8 cellular contexts compared by ENCODE assay signal in genomic region chr3:12994357-12994606, GRCh38.
DNase-seq lines count a peak whose midpoint lies in the region; ATAC-seq and TF ChIP-seq lines count a peak whose summit lies in the region.

No MANE protein-coding gene starts in this region.

- H3K27ac ChIP-seq in DOHH2 (ENCODE audit: low read depth, low read length), result no peak overlapping the region
- no peak overlapping the region for H3K27ac ChIP-seq in iPS-18a (ENCODE audit: low read length)

- peak overlapping the region; percentile 98 for H3K4me2 ChIP-seq in DOHH2 (ENCODE audit: low read length)

- H3K79me2 ChIP-seq in DOHH2 (ENCODE audit: control insufficient read depth, low read length), result no peaks in the 10 kb centered on the region

- no peak overlapping the region for H3K9ac ChIP-seq in iPS-18a (ENCODE audit: low read length)

- no peak overlapping the region for H3K27ac Mint-ChIP-seq in activated naive CD8-positive, alpha-beta T cell treated with anti-CD3 and anti-CD28 coated beads, Interleukin-2, amount 50 U/mL, for 24 hours
- H3K27ac Mint-ChIP-seq in stimulated activated effector memory CD8-positive, alpha-beta T cell treated with anti-CD3 and anti-CD28 coated beads, Interleukin-12 subunit alpha, Interleukin-12 subunit beta, amount 100 ng/mL, for 72 hours, result peak overlapping the region; percentile 87

- H3K36me3 ChIP-seq in DOHH2 (ENCODE audit: control insufficient read depth, low read length), result no peaks in the 10 kb centered on the region
- H3K36me3 ChIP-seq in iPS-18a (ENCODE audit: control insufficient read depth, low read depth, low read length), result no peaks in the 10 kb centered on the region

- peak overlapping the region; percentile 92 for H3K4me3 Mint-ChIP-seq in activated naive CD8-positive, alpha-beta T cell treated with anti-CD3 and anti-CD28 coated beads, Interleukin-2, amount 50 U/mL, for 24 hours
- H3K4me3 Mint-ChIP-seq in stimulated activated effector memory CD8-positive, alpha-beta T cell treated with anti-CD3 and anti-CD28 coated beads, Interleukin-12 subunit alpha, Interleukin-12 subunit beta, amount 100 ng/mL, for 72 hours, result peak overlapping the region; percentile 92

- H3K9me3 Mint-ChIP-seq in activated naive CD8-positive, alpha-beta T cell treated with anti-CD3 and anti-CD28 coated beads, Interleukin-2, amount 50 U/mL, for 24 hours, result no peaks in the 10 kb centered on the region
- H3K9me3 Mint-ChIP-seq in stimulated activated effector memory CD8-positive, alpha-beta T cell treated with anti-CD3 and anti-CD28 coated beads, Interleukin-12 subunit alpha, Interleukin-12 subunit beta, amount 100 ng/mL, for 72 hours, result no peaks in the 10 kb centered on the region

- ATAC-seq in HG02885 (IDR thresholded peaks at IDR 0.05; ENCODE audit: poor library complexity, unreplicated experiment), result peak; percentile 26
- peak; percentile 18 for ATAC-seq in activated naive CD8-positive, alpha-beta T cell treated with anti-CD3 and anti-CD28 coated beads, Interleukin-2, amount 50 U/mL, for 24 hours
- ATAC-seq in stimulated activated effector memory CD8-positive, alpha-beta T cell treated with anti-CD3 and anti-CD28 coated beads, Interleukin-12 subunit alpha, Interleukin-12 subunit beta, amount 100 ng/mL, for 72 hours, result peak; percentile 42
- no peak for ATAC-seq in GM21717 (IDR thresholded peaks at IDR 0.05; ENCODE audit: unreplicated experiment)

- DNase-seq in activated naive CD8-positive, alpha-beta T cell treated with anti-CD3 and anti-CD28 coated beads, Interleukin-2, amount 50 U/mL, for 24 hours, result peak; percentile 54
- no peak for DNase-seq in stimulated activated effector memory CD8-positive, alpha-beta T cell treated with anti-CD3 and anti-CD28 coated beads, Interleukin-12 subunit alpha, Interleukin-12 subunit beta, amount 100 ng/mL, for 72 hours (ENCODE audit: low spot score in 2 of 2)
- DNase-seq in NCI-H510A (lab: John Stamatoyannopoulos, UW) (no peak), NCI-H1436 treated with DMSO at 0.1 percent for 48 hours (lab: John Stamatoyannopoulos, UW) (no peak)

- H3K9me3 ChIP-seq in DOHH2 (ENCODE audit: control insufficient read depth, insufficient read depth, low read length) (no peaks in the 10 kb centered on the region), iPS-18a (ENCODE audit: control insufficient read depth, low read depth, low read length) (no peaks in the 10 kb centered on the region)

- H3K4me1 Mint-ChIP-seq in activated naive CD8-positive, alpha-beta T cell treated with anti-CD3 and anti-CD28 coated beads, Interleukin-2, amount 50 U/mL, for 24 hours, result peaks cover 44% of the 10 kb centered on the region
- peaks cover 48% of the 10 kb centered on the region for H3K4me1 Mint-ChIP-seq in stimulated activated effector memory CD8-positive, alpha-beta T cell treated with anti-CD3 and anti-CD28 coated beads, Interleukin-12 subunit alpha, Interleukin-12 subunit beta, amount 100 ng/mL, for 72 hours

- H3K27me3 ChIP-seq in DOHH2 (ENCODE audit: control insufficient read depth, low read length) (peaks cover 43% of the 10 kb centered on the region), iPS-18a (ENCODE audit: control insufficient read depth, insufficient read depth, low read length) (peaks cover 21% of the 10 kb centered on the region)

- no peaks in the 10 kb centered on the region for H3K27me3 Mint-ChIP-seq in activated naive CD8-positive, alpha-beta T cell treated with anti-CD3 and anti-CD28 coated beads, Interleukin-2, amount 50 U/mL, for 24 hours

- no peaks in the 10 kb centered on the region for H3K9me2 ChIP-seq in DOHH2 (replicated peaks; ENCODE audit: control insufficient read depth, low read length)

- H3K36me3 Mint-ChIP-seq in activated naive CD8-positive, alpha-beta T cell treated with anti-CD3 and anti-CD28 coated beads, Interleukin-2, amount 50 U/mL, for 24 hours (ENCODE audit: low read depth), result peaks cover 6% of the 10 kb centered on the region
- H3K36me3 Mint-ChIP-seq in stimulated activated effector memory CD8-positive, alpha-beta T cell treated with anti-CD3 and anti-CD28 coated beads, Interleukin-12 subunit alpha, Interleukin-12 subunit beta, amount 100 ng/mL, for 72 hours, result peaks cover 49% of the 10 kb centered on the region

- H3K4me1 ChIP-seq in DOHH2 (ENCODE audit: control insufficient read depth, low read length), result peaks cover 38% of the 10 kb centered on the region
- peaks cover 13% of the 10 kb centered on the region for H3K4me1 ChIP-seq in iPS-18a (ENCODE audit: control insufficient read depth, low read depth, low read length)

- peaks cover 9% of the 10 kb centered on the region; the same call in 1 of the 2 replicates for H3F3A ChIP-seq in DOHH2 (ENCODE audit: control insufficient read depth, insufficient read depth)

- TF ChIP-seq CTCF in DOHH2 (IDR thresholded peaks at IDR 0.05; ENCODE audit: low read depth, low read length, poor library complexity, severe bottlenecking), result no peak

- H3K4me3 ChIP-seq in DOHH2 (ENCODE audit: low read length) (peak overlapping the region; percentile 89), iPS-18a (ENCODE audit: low read length) (peak overlapping the region; percentile 56)

- no peaks in the 10 kb centered on the region for H4K20me1 ChIP-seq in DOHH2 (ENCODE audit: control insufficient read depth, insufficient read depth, low read depth, low read length)
